8 cellular contexts compared by ENCODE assay signal in the genomic region with DNA sequence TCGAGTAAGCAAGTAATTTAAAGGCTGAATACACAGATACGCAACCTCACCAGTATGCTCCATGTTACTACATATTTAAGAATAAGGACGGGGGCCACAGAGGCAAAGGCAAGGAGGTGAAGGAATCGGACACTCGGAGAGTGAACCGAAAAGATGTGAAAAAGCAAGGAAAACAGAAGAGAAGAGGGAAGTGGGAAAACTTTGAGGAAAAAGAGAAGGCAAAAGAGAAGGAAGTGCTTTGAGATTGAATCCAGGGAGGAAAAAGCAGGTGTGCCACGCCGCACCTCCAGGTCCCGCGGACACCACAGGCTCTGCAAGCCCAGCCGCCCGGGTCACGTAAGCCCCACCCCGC. TPM values are rescaled to one million over a fixed set of nuclear protein-coding genes. Genes with fewer than 3 reads are reported as not detected.
DNase-seq lines count a peak whose midpoint lies in the region; ATAC-seq and TF ChIP-seq lines count a peak whose summit lies in the region.

No MANE protein-coding gene starts in this region.

- TF ChIP-seq CTCF in WERI-Rb-1 (IDR thresholded peaks at IDR 0.05; ENCODE audit: low read depth, low read length) = no peak
- no peak for TF ChIP-seq CTCF in right atrium auricular region (IDR thresholded peaks at IDR 0.05)

- H3K4me3 ChIP-seq in WERI-Rb-1 (ENCODE audit: low read depth, low read length) (peak overlapping the region; percentile 92), right atrium auricular region (peak overlapping the region; percentile 81 to 95)

- no peaks in the 10 kb centered on the region for H3K27me3 ChIP-seq in WERI-Rb-1 (ENCODE audit: insufficient read depth, low read depth, severe bottlenecking)
- no peaks in the 10 kb centered on the region for H3K27me3 ChIP-seq in right atrium auricular region

- H3K9me3 Mint-ChIP-seq in stimulated activated effector memory CD8-positive, alpha-beta T cell treated with anti-CD3 and anti-CD28 coated beads, Interleukin-12 subunit alpha, Interleukin-12 subunit beta, amount 100 ng/mL, for 72 hours = no peaks in the 10 kb centered on the region

- peak overlapping the region; percentile 96 for H3K27ac Mint-ChIP-seq in stimulated activated effector memory CD8-positive, alpha-beta T cell treated with anti-CD3 and anti-CD28 coated beads, Interleukin-12 subunit alpha, Interleukin-12 subunit beta, amount 100 ng/mL, for 72 hours

- H3K36me3 ChIP-seq in WERI-Rb-1 (peaks cover 5% of the 10 kb centered on the region), right atrium auricular region (no peaks in the 10 kb centered on the region)

- peak; percentile 9 for ATAC-seq in GM18511 (IDR thresholded peaks at IDR 0.05; ENCODE audit: unreplicated experiment)
- ATAC-seq in HG02678 (IDR thresholded peaks at IDR 0.05; ENCODE audit: unreplicated experiment) = peak; percentile 7
- ATAC-seq in stimulated activated effector memory CD8-positive, alpha-beta T cell treated with anti-CD3 and anti-CD28 coated beads, Interleukin-12 subunit alpha, Interleukin-12 subunit beta, amount 100 ng/mL, for 72 hours = no peak

- H3K27ac ChIP-seq in WERI-Rb-1 (peak overlapping the region; percentile 54), right atrium auricular region (peak overlapping the region; percentile 92 to 97)

- peaks cover 0 to 22% of the 10 kb centered on the region in 2 donors for H3K4me1 ChIP-seq in right atrium auricular region

- H3K36me3 Mint-ChIP-seq in stimulated activated effector memory CD8-positive, alpha-beta T cell treated with anti-CD3 and anti-CD28 coated beads, Interleukin-12 subunit alpha, Interleukin-12 subunit beta, amount 100 ng/mL, for 72 hours = peaks cover 41% of the 10 kb centered on the region

- H3K9me3 ChIP-seq in WERI-Rb-1 (ENCODE audit: severe bottlenecking) = peaks cover 3% of the 10 kb centered on the region
- no peaks in the 10 kb centered on the region for H3K9me3 ChIP-seq in right atrium auricular region

- H3K4me1 Mint-ChIP-seq in stimulated activated effector memory CD8-positive, alpha-beta T cell treated with anti-CD3 and anti-CD28 coated beads, Interleukin-12 subunit alpha, Interleukin-12 subunit beta, amount 100 ng/mL, for 72 hours = peaks cover 8% of the 10 kb centered on the region

- H3K4me3 Mint-ChIP-seq in stimulated activated effector memory CD8-positive, alpha-beta T cell treated with anti-CD3 and anti-CD28 coated beads, Interleukin-12 subunit alpha, Interleukin-12 subunit beta, amount 100 ng/mL, for 72 hours = peak overlapping the region; percentile 79

- DNase-seq in WERI-Rb-1 (no peak), right atrium auricular region (ENCODE audit: low spot score) (no peak), kidney glomerular epithelial cell (lab: John Stamatoyannopoulos, UW) (no peak), SW 1271 (lab: John Stamatoyannopoulos, UW) (no peak), midbrain (lab: John Stamatoyannopoulos, UW) (no peak)
- no peak for DNase-seq in stimulated activated effector memory CD8-positive, alpha-beta T cell treated with anti-CD3 and anti-CD28 coated beads, Interleukin-12 subunit alpha, Interleukin-12 subunit beta, amount 100 ng/mL, for 72 hours (ENCODE audit: low spot score in 2 of 2)

RNA-seq across cellular contexts. Expression of a gene that starts 0.4 kb away (rescaled TPM):
- 10 to 100 TPM; 10.1 to 14.3 TPM for total RNA-seq in right atrium auricular region

RNA-seq across cellular contexts. Expression of a gene that starts 4.7 kb away (rescaled TPM):
- 10 to 100 TPM; 12.9 to 26.8 TPM for total RNA-seq in right atrium auricular region
